ENCODE assay signal across 1 cellular context in genomic region chr14:91945776-91946305, GRCh38.
TF ChIP-seq lines count a peak whose summit lies in the region.

No MANE protein-coding gene starts in this region.

TF ChIP-seq in IMR-90, 13 proteins besides CTCF, POLR2A, EP300 and RAD21 (continued from another document):
- no peak for TF ChIP-seq ELK1 (IDR thresholded peaks at IDR 0.05; ENCODE audit: borderline replicate concordance, low read depth, low read length)
